18 cellular contexts compared by ENCODE assay signal in genomic region chr10:77236700-77237099, GRCh38.
DNase-seq lines count a peak whose midpoint lies in the region; ATAC-seq and TF ChIP-seq lines count a peak whose summit lies in the region.
"Had no signal": no experiment of that assay in that cellular context is flagged by ENCODE, and none has a peak within 500 bp of the region (broad histone marks: within the 10 kb centered on the region; RNA-seq: fewer than 3 reads in every experiment).

No MANE protein-coding gene starts in this region.

- TF ChIP-seq POLR2A in esophagus squamous epithelium (IDR thresholded peaks at IDR 0.05): no peak
- TF ChIP-seq POLR2A in sigmoid colon (IDR thresholded peaks at IDR 0.05): no peak

- no peaks in the 10 kb centered on the region for H3K23me2 ChIP-seq in H9 (ENCODE audit: insufficient read length, low read depth, low read length, poor library complexity, severe bottlenecking)

- H3K4me3 Mint-ChIP-seq in H9: no peak overlapping the region
- H3K4me3 Mint-ChIP-seq: natural killer cell had no signal

- H3K36me3 Mint-ChIP-seq in H9 (ENCODE audit: insufficient read depth in 1 of 3, low read depth in 3 of 3): peaks cover 0 to 4% (median 2%) of the 10 kb centered on the region in 3 experiments; a peak in 3 of 7 replicates
- H3K36me3 Mint-ChIP-seq: natural killer cell had no signal

- no peak overlapping the region for H3K14ac ChIP-seq in H9 (ENCODE audit: insufficient read depth, low read length)

- H2BK5ac ChIP-seq in H9 (ENCODE audit: insufficient read length, low read length): no peak overlapping the region

- no peaks in the 10 kb centered on the region for H3K36me3 ChIP-seq in RWPE2 (ENCODE audit: low read depth)
- H3K36me3 ChIP-seq in esophagus squamous epithelium: no peaks in the 10 kb centered on the region
- no peaks in the 10 kb centered on the region for H3K36me3 ChIP-seq in sigmoid colon
- no peaks in the 10 kb centered on the region for H3K36me3 ChIP-seq in effector memory CD4-positive, alpha-beta T cell (ENCODE audit: control insufficient read depth, insufficient read depth, low read length)
- H3K36me3 ChIP-seq: cardiac muscle cell, tibial nerve, WERI-Rb-1 had no signal

- peaks cover 4% of the 10 kb centered on the region for H3K4me1 ChIP-seq in RWPE2 (ENCODE audit: insufficient read depth, poor library complexity, severe bottlenecking)
- H3K4me1 ChIP-seq in esophagus squamous epithelium: peaks cover 0 to 16% (median 6%) of the 10 kb centered on the region in 3 donors
- peaks cover 0 to 75% (median 60%) of the 10 kb centered on the region in 4 donors for H3K4me1 ChIP-seq in sigmoid colon
- no peaks in the 10 kb centered on the region for H3K4me1 ChIP-seq in effector memory CD4-positive, alpha-beta T cell (ENCODE audit: control insufficient read depth, insufficient read depth, low read length, poor library complexity, severe bottlenecking)
- no peaks in the 10 kb centered on the region for H3K4me1 ChIP-seq in H9 (ENCODE audit: insufficient read depth, low read length)

- H3K56ac ChIP-seq in H9 (ENCODE audit: insufficient read length, low read depth, low read length): no peak overlapping the region

- no peak overlapping the region for H3K4me3 ChIP-seq in RWPE2 (ENCODE audit: severe bottlenecking)
- H3K4me3 ChIP-seq in esophagus squamous epithelium: no peak overlapping the region
- H3K4me3 ChIP-seq in sigmoid colon: no peak overlapping the region
- H3K4me3 ChIP-seq in effector memory CD4-positive, alpha-beta T cell (ENCODE audit: insufficient read depth, low read depth, low read length, poor library complexity, severe bottlenecking): no peak overlapping the region
- H3K4me3 ChIP-seq: cardiac muscle cell, tibial nerve had no signal

- no peak for TF ChIP-seq EP300 in sigmoid colon (IDR thresholded peaks at IDR 0.05)

- no peak overlapping the region for H3K27ac ChIP-seq in RWPE2 (ENCODE audit: poor library complexity, severe bottlenecking)
- peak overlapping the region in 3 of 4 donors; percentile 61 to 72 (median 68) for H3K27ac ChIP-seq in esophagus squamous epithelium
- H3K27ac ChIP-seq in sigmoid colon: peak overlapping the region in 3 of 4 donors; percentile 85 to 91 (median 87)
- H3K27ac ChIP-seq in effector memory CD4-positive, alpha-beta T cell (ENCODE audit: insufficient read depth, low read length, poor library complexity, severe bottlenecking): no peak overlapping the region
- no peak overlapping the region for H3K27ac ChIP-seq in H9 (ENCODE audit: insufficient read length, low read depth, low read length)
- H3K27ac ChIP-seq: cardiac muscle cell, tibial nerve, WERI-Rb-1 had no signal

- ATAC-seq in RWPE2 (ENCODE audit: low read depth): peak; percentile 50; the same call in 1 of the 3 replicates
- ATAC-seq: left ventricle myocardium superior, natural killer cell had no signal

- TF ChIP-seq CTCF in RWPE2 (IDR thresholded peaks at IDR 0.05; ENCODE audit: poor library complexity, severe bottlenecking) (no peak), esophagus squamous epithelium (IDR thresholded peaks at IDR 0.05) (no peak), sigmoid colon (IDR thresholded peaks at IDR 0.05) (no peak), H9 (conservative IDR thresholded peaks at IDR 0.05) (no peak)

- H3K79me2 ChIP-seq in H9 (ENCODE audit: insufficient read depth, low read length): no peaks in the 10 kb centered on the region

- H3K4ac ChIP-seq in H9 (ENCODE audit: low read depth, low read length): no peak overlapping the region

- H2BK15ac ChIP-seq in H9 (ENCODE audit: low read depth, low read length): no peak overlapping the region

- DNase-seq in HK-2 (ENCODE audit: unreplicated experiment): peak; percentile 49
- no peak for DNase-seq in RWPE2 (ENCODE audit: low spot score)
- DNase-seq in esophagus squamous epithelium (lab: John Stamatoyannopoulos, UW): no peak
- no peak for DNase-seq in sigmoid colon
- DNase-seq in effector CD8-positive, alpha-beta T cell (lab: John Stamatoyannopoulos, UW): no peak
- DNase-seq in effector memory CD4-positive, alpha-beta T cell: no peak
- DNase-seq in H9: no peak
- DNase-seq: activated naive CD4-positive, alpha-beta T cell; hypothalamus; left ventricle myocardium superior; natural killer cell; NCI-H2227 treated with DMSO at 0.1 percent for 48 hours; OCI-M1; retina; stimulated activated CD4-positive, alpha-beta T cell treated with anti-CD3 and anti-CD28 coated beads, Interleukin-2, amount 100 ng/mL, for 48 hours; WERI-Rb-1 had no signal

- H3K4me1 Mint-ChIP-seq in H9: no peaks in the 10 kb centered on the region
- H3K4me1 Mint-ChIP-seq: natural killer cell had no signal

- H2BK120ac ChIP-seq in H9 (ENCODE audit: low read depth, low read length, poor library complexity, severe bottlenecking): no peak overlapping the region

- peaks cover 5% of the 10 kb centered on the region in 2 experiments; a peak in 4 of 5 replicates for H3K9me3 Mint-ChIP-seq in H9
- H3K9me3 Mint-ChIP-seq: natural killer cell had no signal

- H2BK12ac ChIP-seq in H9 (ENCODE audit: insufficient read length, low read depth, low read length): no peak overlapping the region

- no peak overlapping the region for H4K5ac ChIP-seq in H9 (ENCODE audit: insufficient read length, low read depth, low read length)

- H4K91ac ChIP-seq in H9 (ENCODE audit: insufficient read length, low read depth, low read length): no peak overlapping the region

- H3K9ac ChIP-seq in H9 (ENCODE audit: extremely low read depth, insufficient read length, low read length): no peak overlapping the region

- peaks cover 6% of the 10 kb centered on the region; the same call in 1 of the 2 replicates for H3K27me3 Mint-ChIP-seq in H9 (ENCODE audit: low read depth)

- H3K27me3 ChIP-seq in RWPE2 (ENCODE audit: insufficient read depth, poor library complexity, severe bottlenecking) (no peaks in the 10 kb centered on the region), esophagus squamous epithelium (no peaks in the 10 kb centered on the region), sigmoid colon (no peaks in the 10 kb centered on the region), H9 (ENCODE audit: insufficient read depth, low read length) (no peaks in the 10 kb centered on the region)
- H3K27me3 ChIP-seq in effector memory CD4-positive, alpha-beta T cell (replicated peaks; ENCODE audit: control insufficient read depth, insufficient read depth, low read length, poor library complexity, severe bottlenecking): no peaks in the 10 kb centered on the region
- H3K27me3 ChIP-seq: cardiac muscle cell, tibial nerve had no signal

- intact Hi-C loops in esophagus squamous epithelium (cut with DNase I): no loop called here
- intact Hi-C loops in sigmoid colon (cut with DNase I): no loop called here

- H3K18ac ChIP-seq in H9 (ENCODE audit: insufficient read length, low read depth, low read length): no peak overlapping the region

- no peak overlapping the region for H3K4me2 ChIP-seq in H9 (ENCODE audit: insufficient read depth, insufficient read length, low read length)

- no peaks in the 10 kb centered on the region for H3K79me1 ChIP-seq in H9 (ENCODE audit: insufficient read depth, low read depth, low read length, poor library complexity, severe bottlenecking)

- H4K20me1 ChIP-seq in H9 (ENCODE audit: control insufficient read depth, insufficient read depth, insufficient read length): no peaks in the 10 kb centered on the region

- no peak overlapping the region for H3K23ac ChIP-seq in H9 (ENCODE audit: insufficient read length, low read depth, low read length)

- H2AFZ ChIP-seq in H9 (ENCODE audit: low read length): no peak overlapping the region

- no peaks in the 10 kb centered on the region for H3K9me3 ChIP-seq in RWPE2 (ENCODE audit: severe bottlenecking)
- no peaks in the 10 kb centered on the region for H3K9me3 ChIP-seq in esophagus squamous epithelium
- H3K9me3 ChIP-seq in sigmoid colon: no peaks in the 10 kb centered on the region
- no peaks in the 10 kb centered on the region for H3K9me3 ChIP-seq in effector memory CD4-positive, alpha-beta T cell (ENCODE audit: control insufficient read depth, low read length)
- H3K9me3 ChIP-seq in H9 (ENCODE audit: control insufficient read depth, low read depth, low read length): no peaks in the 10 kb centered on the region
- H3K9me3 ChIP-seq: tibial nerve had no signal

- H2AK5ac ChIP-seq in H9 (ENCODE audit: insufficient read length, low read length): no peak overlapping the region

- no peak overlapping the region for H3T11ph ChIP-seq in H9 (ENCODE audit: low read length)

- 65 to 70% methylated on average over 2 of the region's 2 CpGs for WGBS in esophagus squamous epithelium, 2 donors
- WGBS in sigmoid colon, 2 donors: 93 to 94% methylated on average over 2 of the region's 2 CpGs
- no CpG with 5 or more reads among the region's 2 CpGs for WGBS in H9 (ENCODE audit: extremely low coverage, insufficient read length, low lambda C conversion rate)

- H3K27ac Mint-ChIP-seq in H9: no peak overlapping the region
- H3K27ac Mint-ChIP-seq: natural killer cell had no signal

- H4K8ac ChIP-seq in H9 (replicated peaks; ENCODE audit: insufficient read length, low read depth, low read length): no peak overlapping the region

- no peak overlapping the region for H2BK20ac ChIP-seq in H9 (ENCODE audit: low read depth, low read length, poor library complexity, severe bottlenecking)

Comparison
In these comparisons a context has a peak if more than half of its experiments do, and no peak if none do; other contexts are left out.
1. H3K27ac ChIP-seq: peak in esophagus squamous epithelium (3 of 4) and sigmoid colon (3 of 4); none in RWPE2 (single experiment), effector memory CD4-positive, alpha-beta T cell (single experiment) and H9 (single experiment).